In the genomic region with DNA sequence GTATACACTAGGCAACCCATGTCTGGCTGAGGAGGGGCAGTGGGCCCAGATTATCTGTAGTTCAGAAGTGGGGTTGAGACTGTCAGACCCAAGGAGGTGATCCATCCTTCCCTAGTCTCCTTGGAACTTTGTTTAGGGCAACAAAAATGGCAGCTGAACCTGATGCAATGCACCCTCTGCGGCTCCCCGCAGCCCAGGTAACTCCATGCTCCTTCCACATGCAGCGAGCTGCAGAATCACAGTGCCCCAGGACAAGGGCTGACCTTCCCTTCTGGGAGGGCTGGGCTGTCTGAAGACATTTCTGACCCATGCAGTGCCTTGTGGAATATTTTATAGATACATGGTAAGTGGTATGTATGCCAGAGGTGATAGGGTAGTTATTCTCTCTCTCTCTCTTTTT, we compare ENCODE assay signal across 1 cellular context.
TF ChIP-seq lines count a peak whose summit lies in the region.

No MANE protein-coding gene starts in this region.

TF ChIP-seq in GM23338, 12 proteins besides CTCF, POLR2A, EP300 and RAD21 (continued from another document):
- TF ChIP-seq, protein P1, sequence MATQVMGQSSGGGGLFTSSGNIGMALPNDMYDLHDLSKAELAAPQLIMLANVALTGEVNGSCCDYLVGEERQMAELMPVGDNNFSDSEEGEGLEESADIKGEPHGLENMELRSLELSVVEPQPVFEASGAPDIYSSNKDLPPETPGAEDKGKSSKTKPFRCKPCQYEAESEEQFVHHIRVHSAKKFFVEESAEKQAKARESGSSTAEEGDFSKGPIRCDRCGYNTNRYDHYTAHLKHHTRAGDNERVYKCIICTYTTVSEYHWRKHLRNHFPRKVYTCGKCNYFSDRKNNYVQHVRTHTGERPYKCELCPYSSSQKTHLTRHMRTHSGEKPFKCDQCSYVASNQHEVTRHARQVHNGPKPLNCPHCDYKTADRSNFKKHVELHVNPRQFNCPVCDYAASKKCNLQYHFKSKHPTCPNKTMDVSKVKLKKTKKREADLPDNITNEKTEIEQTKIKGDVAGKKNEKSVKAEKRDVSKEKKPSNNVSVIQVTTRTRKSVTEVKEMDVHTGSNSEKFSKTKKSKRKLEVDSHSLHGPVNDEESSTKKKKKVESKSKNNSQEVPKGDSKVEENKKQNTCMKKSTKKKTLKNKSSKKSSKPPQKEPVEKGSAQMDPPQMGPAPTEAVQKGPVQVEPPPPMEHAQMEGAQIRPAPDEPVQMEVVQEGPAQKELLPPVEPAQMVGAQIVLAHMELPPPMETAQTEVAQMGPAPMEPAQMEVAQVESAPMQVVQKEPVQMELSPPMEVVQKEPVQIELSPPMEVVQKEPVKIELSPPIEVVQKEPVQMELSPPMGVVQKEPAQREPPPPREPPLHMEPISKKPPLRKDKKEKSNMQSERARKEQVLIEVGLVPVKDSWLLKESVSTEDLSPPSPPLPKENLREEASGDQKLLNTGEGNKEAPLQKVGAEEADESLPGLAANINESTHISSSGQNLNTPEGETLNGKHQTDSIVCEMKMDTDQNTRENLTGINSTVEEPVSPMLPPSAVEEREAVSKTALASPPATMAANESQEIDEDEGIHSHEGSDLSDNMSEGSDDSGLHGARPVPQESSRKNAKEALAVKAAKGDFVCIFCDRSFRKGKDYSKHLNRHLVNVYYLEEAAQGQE (IDR thresholded peaks at IDR 0.05; ENCODE audit: unreplicated experiment): no peak
- no peak for TF ChIP-seq POLR2AphosphoS5 (IDR thresholded peaks at IDR 0.05; ENCODE audit: low read depth)
- no peak for TF ChIP-seq ZNF462 (CRISPR knock-in tag; IDR thresholded peaks at IDR 0.05)
- TF ChIP-seq ZNF114 (CRISPR knock-in tag; IDR thresholded peaks at IDR 0.05): no peak
